Comparison of ENCODE assay signal across 12 cellular contexts in genomic region chr13:105363747-105364177, GRCh38.
A peak's percentile ranks its signal among the peaks of the same experiment; 100 is the strongest.
DNase-seq lines count a peak whose midpoint lies in the region; TF ChIP-seq lines count a peak whose summit lies in the region.
"Had no signal": no experiment of that assay in that cellular context is flagged by ENCODE, and none has a peak within 500 bp of the region (broad histone marks: within the 10 kb centered on the region; RNA-seq: fewer than 3 reads in every experiment).

No MANE protein-coding gene starts in this region.

- peak overlapping the region in 2 of 11 experiments; percentile 4 to 15; a peak in 2 of 22 replicates for H3K27ac ChIP-seq in BLaER1 treated with 17β-estradiol and CSF1 and Interleukin-3, amounts not matched to agents 10 nM and 100 nM
- H3K27ac ChIP-seq in SK-N-MC (no peak overlapping the region), tibial nerve (no peak overlapping the region)
- H3K27ac ChIP-seq: Peyer's patch, psoas muscle, vagina had no signal

- peak overlapping the region in 1 of 11 experiments; percentile 37; a peak in 2 of 22 replicates for H3K9ac ChIP-seq in BLaER1 treated with 17β-estradiol and CSF1 and Interleukin-3, amounts not matched to agents 10 nM and 100 nM
- H3K9ac ChIP-seq in SK-N-MC (ENCODE audit: insufficient read length): no peak overlapping the region

- no peak for TF ChIP-seq CTCF in tibial nerve (IDR thresholded peaks at IDR 0.05)

- H3K36me3 ChIP-seq in BLaER1 treated with 17β-estradiol and CSF1 and Interleukin-3, amounts not matched to agents 10 nM and 100 nM: no peaks in the 10 kb centered on the region
- no peaks in the 10 kb centered on the region for H3K36me3 ChIP-seq in SK-N-MC (ENCODE audit: insufficient read depth, low read length)
- no peaks in the 10 kb centered on the region for H3K36me3 ChIP-seq in tibial nerve
- H3K36me3 ChIP-seq: Peyer's patch, vagina had no signal

- H3K9me3 ChIP-seq in BLaER1 treated with 17β-estradiol and CSF1 and Interleukin-3, amounts not matched to agents 10 nM and 100 nM (replicated peaks in 1 of 11): peaks cover 0 to 4% (median 0%) of the 10 kb centered on the region in 11 experiments; a peak in 1 of 22 replicates
- H3K9me3 ChIP-seq in SK-N-MC (ENCODE audit: low read depth, low read length): no peaks in the 10 kb centered on the region
- no peaks in the 10 kb centered on the region for H3K9me3 ChIP-seq in tibial nerve
- H3K9me3 ChIP-seq: Peyer's patch, psoas muscle, vagina had no signal

- WGBS in tibial nerve, 2 donors: 4 to 10% methylated on average over 6 of the region's 6 CpGs

- DNase-seq in NCI-H1105 (lab: John Stamatoyannopoulos, UW): peak; percentile 93
- peak; percentile 58 for DNase-seq in SK-N-MC (ENCODE audit: low read depth, low spot score)
- DNase-seq in inferior parietal cortex (ENCODE audit: extremely low spot score): peak; percentile 7
- no peak for DNase-seq in stimulated activated CD4-positive, alpha-beta T cell treated with anti-CD3 and anti-CD28 coated beads, Interleukin-1b, Interleukin-23, amount 100 ng/mL, for 48 hours
- DNase-seq in tibial nerve (ENCODE audit: low spot score in 2 of 2): no peak
- DNase-seq in iPS-NIHi11 (ENCODE audit: low spot score): no peak
- DNase-seq in T-helper 9 cell: no peak
- DNase-seq: activated CD4-positive, alpha-beta T cell treated with anti-CD3 and anti-CD28 coated beads, Interleukin-2, amount 10 ng/mL, durations not matched to agents 24 days and 14 days; Peyer's patch; psoas muscle had no signal

- no peak overlapping the region; a peak in 2 of 20 replicates for H3K4me3 ChIP-seq in BLaER1 treated with 17β-estradiol and CSF1 and Interleukin-3, amounts not matched to agents 10 nM and 100 nM
- H3K4me3 ChIP-seq in SK-N-MC (peak overlapping the region; percentile 40; the same call in 1 of the 2 replicates), tibial nerve (no peak overlapping the region)
- H3K4me3 ChIP-seq: Peyer's patch, psoas muscle, vagina had no signal

- H3K4me1 ChIP-seq in BLaER1 treated with 17β-estradiol and CSF1 and Interleukin-3, amounts not matched to agents 10 nM and 100 nM: peaks cover 0 to 29% (median 6%) of the 10 kb centered on the region in 10 experiments; a peak in 9 of 20 replicates
- peaks cover 0 to 8% (median 0%) of the 10 kb centered on the region in 4 donors for H3K4me1 ChIP-seq in tibial nerve
- H3K4me1 ChIP-seq: Peyer's patch, psoas muscle, vagina had no signal

- no peak for TF ChIP-seq POLR2A in tibial nerve (IDR thresholded peaks at IDR 0.05)

- no peaks in the 10 kb centered on the region for H4K20me1 ChIP-seq in BLaER1 treated with 17β-estradiol and CSF1 and Interleukin-3, amounts not matched to agents 10 nM and 100 nM

- H3K4me2 ChIP-seq in BLaER1 treated with 17β-estradiol and CSF1 and Interleukin-3, amounts not matched to agents 10 nM and 100 nM: peak overlapping the region in 8 of 11 experiments; percentile 7 to 77 (median 24); a peak in 10 of 22 replicates

- no peaks in the 10 kb centered on the region for H3K27me3 ChIP-seq in BLaER1 treated with 17β-estradiol and CSF1 and Interleukin-3, amounts not matched to agents 10 nM and 100 nM
- H3K27me3 ChIP-seq in tibial nerve: no peaks in the 10 kb centered on the region
- H3K27me3 ChIP-seq: Peyer's patch, vagina had no signal

- no peak for TF ChIP-seq EP300 in tibial nerve (IDR thresholded peaks at IDR 0.05)

Comparison
In these comparisons a context has a peak if more than half of its experiments do, and no peak if none do; other contexts are left out.
1. DNase-seq: peak in NCI-H1105 (single experiment), SK-N-MC (single experiment) and inferior parietal cortex (single experiment); none in stimulated activated CD4-positive, alpha-beta T cell treated with anti-CD3 and anti-CD28 coated beads, Interleukin-1b, Interleukin-23, amount 100 ng/mL, for 48 hours (single experiment), tibial nerve (0 of 2), iPS-NIHi11 (single experiment) and T-helper 9 cell (single experiment).